8 cellular contexts compared by ENCODE assay signal in the genomic region with DNA sequence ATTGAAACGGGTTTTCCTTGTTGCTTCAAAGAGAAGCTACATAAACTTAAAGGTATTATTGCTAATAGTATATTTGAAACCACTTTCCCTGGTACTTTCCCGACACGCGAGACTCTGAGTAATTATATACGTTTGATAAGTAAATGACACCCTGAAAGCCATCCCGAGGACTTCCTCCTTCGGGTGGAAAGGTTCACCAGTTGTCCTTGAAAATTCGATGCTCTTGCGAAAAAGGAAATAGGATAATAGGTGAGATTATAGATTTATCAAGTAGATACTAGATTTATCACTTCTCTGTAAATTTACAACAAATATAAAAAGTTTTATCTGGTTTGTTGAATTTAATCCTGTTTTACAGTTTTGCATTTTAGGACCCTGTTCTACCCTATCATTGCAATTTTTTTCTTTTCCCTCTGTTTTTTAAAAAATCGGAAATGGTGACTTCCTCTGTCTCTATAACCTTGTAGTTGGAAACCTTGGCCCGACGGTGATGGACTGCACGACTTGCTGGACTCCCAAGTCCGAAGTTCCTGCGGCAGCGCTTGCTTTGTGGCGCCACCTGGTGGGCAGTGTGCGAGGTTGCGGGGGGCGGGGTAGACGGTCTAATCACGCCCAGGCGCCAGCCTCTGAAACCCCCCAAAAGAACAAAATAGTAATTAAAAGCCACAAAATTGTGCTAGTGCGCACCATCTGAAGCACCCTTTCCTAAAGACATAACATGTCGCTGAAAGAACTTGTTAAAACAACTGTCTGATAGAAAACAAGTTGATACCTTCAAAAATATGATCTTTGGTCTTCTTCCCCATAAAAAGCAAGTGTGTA. TPM values are rescaled to one million over a fixed set of nuclear protein-coding genes. Genes with fewer than 3 reads are reported as not detected.
A peak's percentile ranks its signal among the peaks of the same experiment; 100 is the strongest.
DNase-seq lines count a peak whose midpoint lies in the region; ATAC-seq and TF ChIP-seq lines count a peak whose summit lies in the region.

No MANE protein-coding gene starts in this region.

- TF ChIP-seq POLR2A in ovary (IDR thresholded peaks at IDR 0.05) = no peak

- 5 to 7% (median 5%) methylated on average over 25 of the region's 25 CpGs for WGBS in ovary, 3 donors
- WGBS in aorta, 2 donors = 9 to 12% methylated on average over 25 of the region's 25 CpGs

- TF ChIP-seq EP300 in ovary (IDR thresholded peaks at IDR 0.05) = no peak

- TF ChIP-seq CTCF in ovary (IDR thresholded peaks at IDR 0.05) = peak in 2 of 3 donors; percentile 47 to 54

- H3K4me1 ChIP-seq in ovary (ENCODE audit: insufficient read depth) (peaks cover 14% of the 10 kb centered on the region), aorta (ENCODE audit: control insufficient read depth in 1 of 2, insufficient read depth in 2 of 2, low read length in 2 of 2) (no peaks in the 10 kb centered on the region)

- intact Hi-C loops in ovary (cut with DNase I) (loop anchor here (2.0 to 10.0 kb wide), 5 partner anchors 291 to 529 kb away; no protein-coding TSS in a partner anchor), aorta (cut with DNase I) (loop anchor here in 1 of 2 donors (10.0 kb wide), 2 partner anchors 109 to 399 kb away; a partner anchor contains a TSS)

- DNase-seq in DMS 273 treated with DMSO at 0.1 percent for 48 hours (lab: John Stamatoyannopoulos, UW) (peak; percentile 38), HuH-7.5 (ENCODE audit: low spot score) (peak; percentile 96), RKO (ENCODE audit: low spot score) (peak; percentile 91), foreskin melanocyte (peak; percentile 77), ovary (peak; percentile 64 to 89 (median 68)), aorta (peak; percentile 88 to 94)
- peak; percentile 66 for DNase-seq in activated gamma-delta T cell treated with anti-CD3 and anti-CD28 coated beads, Interleukin-2, amount 50 U/mL, for 16 hours (ENCODE audit: low read depth)

- H3K27ac ChIP-seq in ovary (no peak overlapping the region), aorta (ENCODE audit: low read depth in 1 of 2, low read length in 2 of 2) (no peak overlapping the region)

- H3K36me3 ChIP-seq in ovary (no peaks in the 10 kb centered on the region), aorta (ENCODE audit: control insufficient read depth in 1 of 2, insufficient read depth in 2 of 2, low read length in 1 of 2) (no peaks in the 10 kb centered on the region)

- no peaks in the 10 kb centered on the region for H3K9me3 ChIP-seq in ovary
- H3K9me3 ChIP-seq in aorta (ENCODE audit: control insufficient read depth, low read length) = no peaks in the 10 kb centered on the region

- no peak overlapping the region for H3K4me3 ChIP-seq in ovary
- no peak overlapping the region for H3K4me3 ChIP-seq in aorta (ENCODE audit: low read length in 2 of 2)

- ATAC-seq in aorta (ENCODE audit: low FRiP score) = peak; percentile 57
- no peak for ATAC-seq in HG02840 (IDR thresholded peaks at IDR 0.05; ENCODE audit: low FRiP score, unreplicated experiment)

- H3K27me3 ChIP-seq in ovary (peaks cover 17% of the 10 kb centered on the region), aorta (ENCODE audit: control insufficient read depth in 1 of 2, insufficient read depth in 2 of 2, low read length in 1 of 2) (no peaks in the 10 kb centered on the region)

RNA-seq across cellular contexts. Expression of a gene that starts 1.0 kb away (rescaled TPM):
- total RNA-seq in ovary = under 1 TPM in 1 of 7 donors, not detected in 6; 0.12 TPM
- not detected for polyA plus RNA-seq in ovary
- not detected for total RNA-seq in aorta
- polyA plus RNA-seq in aorta = under 1 TPM in 1 of 2 donors, not detected in 1; 0.50 TPM

RNA-seq across cellular contexts. Expression of a gene that starts 18.4 kb away (rescaled TPM):
- total RNA-seq in ovary = under 1 TPM in 2 of 7 donors, not detected in 5; 0.15 to 0.20 TPM
- under 1 TPM; 0.07 to 0.18 TPM for polyA plus RNA-seq in ovary
- total RNA-seq in aorta = under 1 TPM in 1 of 2 donors, not detected in 1; 0.51 TPM
- polyA plus RNA-seq in aorta = under 1 TPM; 0.18 to 0.38 TPM

Comparison
In these comparisons a context has a peak if more than half of its experiments do, and no peak if none do; other contexts are left out.
1. DNase-seq: peak in every context shown above with its lines; median percentile 96 in HuH-7.5; 91 in RKO; 91 in aorta; 77 in foreskin melanocyte; 68 in ovary; 66 in activated gamma-delta T cell treated with anti-CD3 and anti-CD28 coated beads, Interleukin-2, amount 50 U/mL, for 16 hours; 38 in DMS 273 treated with DMSO at 0.1 percent for 48 hours.